8 cellular contexts compared by ENCODE assay signal in genomic region chr9:133421615-133422542, GRCh38. TPM values are rescaled to one million over a fixed set of nuclear protein-coding genes. Genes with fewer than 3 reads are reported as not detected.
A peak's percentile ranks its signal among the peaks of the same experiment; 100 is the strongest.
DNase-seq lines count a peak whose midpoint lies in the region; ATAC-seq, FAIRE-seq and TF ChIP-seq lines count a peak whose summit lies in the region.

ADAMTS13 (plus strand) TSS chr9:133422367; CDS start chr9:133422444, 77 bp downstream.

- TF ChIP-seq EP300 in GM12878 (IDR thresholded peaks at IDR 0.05; ENCODE audit: borderline replicate concordance in 1 of 2, control insufficient read depth in 1 of 2, low read depth in 2 of 2, low read length in 2 of 2) = peak; percentile 28 to 70; a peak in 1 of 4 replicates

- no TSS peak for BruUV-seq in GM12878 (replicated peaks; lab: Mats Ljungman, UMichigan)

- no peaks in the 10 kb centered on the region for H4K20me1 ChIP-seq in GM12878 (ENCODE audit: control insufficient read depth, insufficient read depth)

- no peak within 1 kb of the TSS for H3K4me3 ChIP-seq in GM12878
- H3K4me3 ChIP-seq in psoas muscle = no peak within 1 kb of the TSS
- no peak within 1 kb of the TSS for H3K4me3 ChIP-seq in heart right ventricle

- H3K79me2 ChIP-seq in GM12878 (ENCODE audit: control insufficient read depth, insufficient read depth, low read length) = peaks cover 13% of the 10 kb centered on the region

- POLR2A ChIA-PET in GM12878 (lab: Charles Lee) = interaction anchor here (0.9 to 2.6 kb wide), 6 partner anchors 38 to 647 kb away, joined by 3 to 12 read pairs (median 4); partner anchors contain the start of genes CACFD1, GTF3C5 and SLC2A6

- DNase-seq in GM12878 (ENCODE audit: low read depth, low spot score) (peak; percentile 72), psoas muscle (no peak), NCI-H345 (lab: John Stamatoyannopoulos, UW) (no peak), heart right ventricle (no peak), MV-4-11 (lab: John Stamatoyannopoulos, UW) (no peak)

- peak; percentile 57; the same call in 1 of the 2 replicates for TF ChIP-seq POLR2A in GM12878 (IDR thresholded peaks at IDR 0.05; ENCODE audit: low read depth, low read length)

- H3K36me3 ChIP-seq in GM12878 (ENCODE audit: control insufficient read depth in 2 of 2, insufficient read depth in 2 of 2, low read length in 1 of 2) (no peaks in the 10 kb centered on the region), psoas muscle (ENCODE audit: insufficient read depth in 1 of 2, low read depth in 1 of 2) (no peaks in the 10 kb centered on the region), heart right ventricle (no peaks in the 10 kb centered on the region)

- WGBS in GM12878 (ENCODE audit: insufficient coverage, insufficient replicate concordance, low lambda C conversion rate, missing lambda C conversion rate) = 42% methylated on average over 23 of the region's 23 CpGs
- 59 to 64% (median 62%) methylated on average over 22 to 23 of the region's 23 CpGs for WGBS in psoas muscle, 3 donors
- 56 to 59% methylated on average over 23 of the region's 23 CpGs for WGBS in heart right ventricle, 2 donors

- peak within 1 kb of the TSS; percentile 51; the same call in 1 of the 2 replicates for H3K9ac ChIP-seq in GM12878 (ENCODE audit: control insufficient read depth, insufficient read depth, low read length)

- TF ChIP-seq RAD21 in GM12878 (IDR thresholded peaks at IDR 0.05; ENCODE audit: insufficient read depth, low read depth, low read length) = no peak

- no peak for FAIRE-seq in GM12878 (lab: Jason Lieb, UNC)

- H3K27me3 ChIP-seq in GM12878 (replicated peaks in 1 of 2; ENCODE audit: control insufficient read depth in 2 of 2, insufficient read depth in 2 of 2, low read length in 1 of 2) (no peaks in the 10 kb centered on the region; a peak in 1 of 4 replicates), psoas muscle (ENCODE audit: insufficient read depth in 3 of 3, low read length in 2 of 3) (no peaks in the 10 kb centered on the region), heart right ventricle (peaks cover 5 to 28% (median 15%) of the 10 kb centered on the region in 7 donors)

- peak within 1 kb of the TSS; percentile 70 for H2AFZ ChIP-seq in GM12878 (ENCODE audit: control insufficient read depth, low read depth, low read length)

- peaks cover 32% of the 10 kb centered on the region for H3K4me1 ChIP-seq in GM12878 (ENCODE audit: control insufficient read depth, insufficient read depth, low read length)
- no peaks in the 10 kb centered on the region for H3K4me1 ChIP-seq in psoas muscle
- peaks cover 3 to 17% (median 8%) of the 10 kb centered on the region in 9 donors for H3K4me1 ChIP-seq in heart right ventricle

- peak within 1 kb of the TSS; percentile 90 for H3K27ac ChIP-seq in GM12878 (ENCODE audit: control insufficient read depth, insufficient read depth)
- peak within 1 kb of the TSS; percentile 16 for H3K27ac ChIP-seq in psoas muscle
- no peak within 1 kb of the TSS for H3K27ac ChIP-seq in heart right ventricle

- in situ Hi-C loops in GM12878 (cut with MboI) = no loop called here

- H3K9me3 ChIP-seq in GM12878 (replicated peaks; ENCODE audit: control insufficient read depth, insufficient read depth, low read length) = no peaks in the 10 kb centered on the region; the same call in 1 of the 3 replicates
- no peaks in the 10 kb centered on the region for H3K9me3 ChIP-seq in psoas muscle
- no peaks in the 10 kb centered on the region for H3K9me3 ChIP-seq in heart right ventricle

- H3K4me2 ChIP-seq in GM12878 (ENCODE audit: control insufficient read depth, insufficient read depth) = peak within 1 kb of the TSS; percentile 63

- ATAC-seq in HG03442 (IDR thresholded peaks at IDR 0.05; ENCODE audit: unreplicated experiment) (peak; percentile 45), GM12878 (peak; percentile 77), psoas muscle (no peak), HG03095 (IDR thresholded peaks at IDR 0.05; ENCODE audit: unreplicated experiment) (no peak), heart right ventricle (no peak)

- intact Hi-C loops in GM12878 (cut with micrococcal nuclease; ENCODE audit: unreplicated experiment) = no loop called here
- intact Hi-C loops in psoas muscle (cut with DNase I) = no loop called here
- intact Hi-C loops in heart right ventricle (cut with DNase I) = no loop called here

- CTCF ChIA-PET in GM12878 (lab: Yijun Ruan, JAX) = interaction anchor here (1.0 to 1.7 kb wide), 4 partner anchors 8 to 572 kb away, joined by 3 to 4 read pairs (median 3); partner anchors contain the start of gene CACFD1

- TF ChIP-seq CTCF in GM12873 (IDR thresholded peaks at IDR 0.05; ENCODE audit: insufficient read depth, low read depth, low read length, missing control alignments) (peak; percentile 56), GM12878 (IDR thresholded peaks at IDR 0.05 in 2 of 3, conservative IDR thresholded peaks at IDR 0.05 in 1 of 3; ENCODE audit: control insufficient read depth in 2 of 3, extremely low read depth in 1 of 3, insufficient read depth in 1 of 3, low read depth in 3 of 3, low read length in 3 of 3) (peak; percentile 22 to 27 (median 23); a peak in 3 of 6 replicates), psoas muscle (IDR thresholded peaks at IDR 0.05) (no peak), heart right ventricle (IDR thresholded peaks at IDR 0.05) (no peak)

- RAD21 ChIA-PET in GM12878 (lab: Charles Lee; ENCODE audit: unreplicated experiment) = interaction anchor here (0.7 to 1.8 kb wide), 4 partner anchors 10 to 59 kb away, joined by 3 to 10 read pairs (median 4); partner anchors contain the start of genes CACFD1 and SLC2A6

- SMC1A ChIA-PET in GM12878 (lab: Charles Lee; ENCODE audit: uncharacterized antibody, unreplicated experiment) = interaction anchor here (0.5 to 2.3 kb wide), 4 partner anchors 16 to 278 kb away, joined by 3 to 6 read pairs (median 4); partner anchors contain the start of gene CACFD1

TF ChIP-seq in GM12878, 131 proteins besides CTCF, POLR2A, EP300 and RAD21 (continues in another document):
- TF ChIP-seq RELA (IDR thresholded peaks at IDR 0.05; ENCODE audit: borderline replicate concordance, partially characterized antibody) (peak; percentile 95), BRCA1 (IDR thresholded peaks at IDR 0.05; ENCODE audit: low read depth, low read length) (no peak), ZNF24 (IDR thresholded peaks at IDR 0.05) (peak; percentile 78), NBN (IDR thresholded peaks at IDR 0.05) (peak; percentile 95), ATF7 (IDR thresholded peaks at IDR 0.05; ENCODE audit: low read depth) (peak; percentile 82), IKZF1 (conservative IDR thresholded peaks at IDR 0.05) (peak; percentile 83), SMARCA5 (IDR thresholded peaks at IDR 0.05) (peak; percentile 41; the same call in 1 of the 2 replicates), SKIL (IDR thresholded peaks at IDR 0.05; ENCODE audit: low read depth, poor library complexity, severe bottlenecking) (peak; percentile 46), CHD2 (IDR thresholded peaks at IDR 0.05; ENCODE audit: borderline replicate concordance, low read depth, low read length) (peak; percentile 38; the same call in 1 of the 2 replicates), IKZF2 (IDR thresholded peaks at IDR 0.05) (peak; percentile 75 to 87; a peak in 2 of 4 replicates), RUNX3 (IDR thresholded peaks at IDR 0.05; ENCODE audit: low read length) (peak; percentile 82), HCFC1 (IDR thresholded peaks at IDR 0.05; ENCODE audit: low read length) (peak; percentile 35; the same call in 1 of the 2 replicates), SP1 (IDR thresholded peaks at IDR 0.05; ENCODE audit: low read depth, low read length) (no peak)

RNA-seq across cellular contexts. Expression of gene ADAMTS13, which starts in this region (rescaled TPM):
- total RNA-seq in GM12878 (2013; cell fraction: nucleolus; rRNA removed) = 3.1 and 3.2 TPM in 2 replicates
- total RNA-seq in GM12878 (2014; rRNA removed) (0.28 and 0.33 TPM in 2 replicates), GM12878 (2014; rRNA removed; fragmentation: Illumina TruSeq; extraction: Trizol) (0.18 and 0.28 TPM in 2 replicates), GM12878 (2021) (1.2 and 2.0 TPM in 2 replicates), psoas muscle (1 to 10 TPM; 2.0 to 6.7 (median 2.5) TPM), heart right ventricle (1 to 10 TPM; 2.2 to 4.8 (median 3.5) TPM)
- 1.1 TPM for polyA plus RNA-seq in GM12878 (2011; ENCODE audit: low read depth)
- polyA plus RNA-seq in GM12878 (2011; rRNA removed) (0.82 and 1.7 TPM in 2 replicates), GM12878 (2014; fragmentation: Illumina TruSeq; extraction: Trizol) (0.22 and 0.28 TPM in 2 replicates), GM12878 (2014; fragmentation: Nextera tagmentation; extraction: Ambion mirVana) (under 1 TPM; 0.08 to 0.15 TPM), GM12878 (2014; rRNA removed) (1.2 and 2.4 TPM in 2 replicates), GM12878 (2016; fragmentation: Nextera tagmentation; extraction: Ambion mirVana) (under 1 TPM; 0.28 to 0.37 TPM), psoas muscle (1 to 10 TPM in 2 of 3 donors, under 1 TPM in 1; 0.73 to 2.6 (median 1.8) TPM), heart right ventricle (10 to 100 TPM in 1 of 2 donors, 1 to 10 TPM in 1; 1.5 to 17.8 TPM)
- polyA plus RNA-seq in GM12878 (2011; cell fraction: cytosol; rRNA removed) = 1.3 and 2.1 TPM in 2 replicates
- polyA plus RNA-seq in GM12878 (2011; cell fraction: nucleus; rRNA removed) = 14.0 and 17.9 TPM in 2 replicates
- 2.4 and 2.6 TPM in 2 replicates for polyA plus RNA-seq in GM12878 (2012)
- 0.88 and 1.5 TPM in 2 replicates for polyA minus RNA-seq in GM12878 (2011; rRNA and poly(A)+ RNA removed)
- 0.40 and 0.83 TPM in 2 replicates for polyA minus RNA-seq in GM12878 (2011; cell fraction: cytosol; rRNA and poly(A)+ RNA removed)
- polyA minus RNA-seq in GM12878 (2011; cell fraction: nucleus; rRNA and poly(A)+ RNA removed) = 1.8 and 1.9 TPM in 2 replicates

Comparison
In these comparisons a context has a peak if more than half of its experiments do, and no peak if none do; other contexts are left out.
1. CTCF ChIP-seq: peak in GM12873 (single experiment) and GM12878 (3 of 3); none in psoas muscle (single experiment) and heart right ventricle (0 of 9).
2. ATAC-seq: peak in HG03442 (single experiment) and GM12878 (single experiment); none in psoas muscle (0 of 4), HG03095 (single experiment) and heart right ventricle (0 of 8).
3. H3K27ac ChIP-seq: peak in GM12878 (single experiment) and psoas muscle (single experiment); none in heart right ventricle (0 of 10).